Comparison of ENCODE assay signal across 23 cellular contexts in the genomic region with DNA sequence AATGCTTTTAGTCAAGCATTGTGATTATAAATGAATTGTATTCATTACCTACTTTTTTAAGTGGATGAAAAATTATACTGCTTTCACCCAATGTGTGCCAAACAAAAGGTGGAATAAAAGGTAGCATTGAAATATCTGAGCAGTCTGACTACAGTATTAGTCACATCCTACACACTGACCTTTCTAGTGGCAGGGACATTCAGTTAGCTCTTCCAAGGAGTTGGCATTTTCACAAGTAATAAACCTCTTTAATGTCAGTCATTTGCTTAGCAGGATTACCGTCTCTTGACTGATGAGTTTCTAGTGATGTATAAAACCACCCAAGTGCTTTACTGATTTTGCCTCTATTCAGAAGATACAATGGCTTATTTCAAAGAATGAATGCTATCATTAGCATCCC.
"Had no signal": no experiment of that assay in that cellular context is flagged by ENCODE, and none has a peak within 500 bp of the region (broad histone marks: within the 10 kb centered on the region; RNA-seq: fewer than 3 reads in every experiment).

No MANE protein-coding gene starts in this region.

- ATAC-seq: activated T-cell treated with anti-CD3 and anti-CD28 coated beads, Interleukin-2, amount 50 U/mL, for 72 hours; effector memory CD8-positive, alpha-beta T cell; gastroesophageal sphincter; left cardiac atrium; mucosa of descending colon; pancreas; psoas muscle; right cardiac atrium; T-helper 17 cell had no signal

- DNase-seq: activated CD4-positive, alpha-beta T cell treated with anti-CD3 and anti-CD28 coated beads for 4 hours; activated CD4-positive, alpha-beta T cell treated with anti-CD3 and anti-CD28 coated beads, Interleukin-2, amount 50 U/mL, for 48 hours; activated CD4-positive, CD25-positive, alpha-beta regulatory T cell; activated effector memory CD4-positive, alpha-beta T cell treated with Interleukin-2 at 50 U/mL for 16 hours; activated naive CD4-positive, alpha-beta T cell treated with anti-CD3 and anti-CD28 coated beads for 36 hours; activated T-cell treated with anti-CD3 and anti-CD28 coated beads, Interleukin-2, amount 50 U/mL, for 72 hours; amygdala; dermis blood vessel endothelial cell; effector memory CD8-positive, alpha-beta T cell; esophagus squamous epithelium; head of caudate nucleus; left cardiac atrium; mesenchymal stem cell; mucosa of descending colon; nephron progenitor cell; pancreas; psoas muscle; right cardiac atrium; stimulated activated CD4-positive, alpha-beta T cell treated with anti-CD3 and anti-CD28 coated beads, Interleukin-4, amount 100 ng/mL, for 24 hours; stimulated activated naive CD4-positive, alpha-beta T cell treated with Interleukin-2 at 50 U/mL for 16 hours; T-helper 17 cell had no signal

- H3K27ac ChIP-seq: esophagus squamous epithelium, gastroesophageal sphincter, pancreas, psoas muscle, thoracic aorta had no signal

- H3K4me1 ChIP-seq: esophagus squamous epithelium, gastroesophageal sphincter, pancreas, psoas muscle had no signal

- H3K4me3 ChIP-seq: esophagus squamous epithelium, gastroesophageal sphincter, mucosa of descending colon, pancreas, psoas muscle, thoracic aorta had no signal

- H3K27me3 ChIP-seq: esophagus squamous epithelium, gastroesophageal sphincter, pancreas had no signal

- H3K36me3 ChIP-seq: esophagus squamous epithelium, gastroesophageal sphincter, pancreas, thoracic aorta had no signal

- H3K9me3 ChIP-seq: pancreas, psoas muscle, thoracic aorta had no signal
